12 cellular contexts compared by ENCODE assay signal in the genomic region with DNA sequence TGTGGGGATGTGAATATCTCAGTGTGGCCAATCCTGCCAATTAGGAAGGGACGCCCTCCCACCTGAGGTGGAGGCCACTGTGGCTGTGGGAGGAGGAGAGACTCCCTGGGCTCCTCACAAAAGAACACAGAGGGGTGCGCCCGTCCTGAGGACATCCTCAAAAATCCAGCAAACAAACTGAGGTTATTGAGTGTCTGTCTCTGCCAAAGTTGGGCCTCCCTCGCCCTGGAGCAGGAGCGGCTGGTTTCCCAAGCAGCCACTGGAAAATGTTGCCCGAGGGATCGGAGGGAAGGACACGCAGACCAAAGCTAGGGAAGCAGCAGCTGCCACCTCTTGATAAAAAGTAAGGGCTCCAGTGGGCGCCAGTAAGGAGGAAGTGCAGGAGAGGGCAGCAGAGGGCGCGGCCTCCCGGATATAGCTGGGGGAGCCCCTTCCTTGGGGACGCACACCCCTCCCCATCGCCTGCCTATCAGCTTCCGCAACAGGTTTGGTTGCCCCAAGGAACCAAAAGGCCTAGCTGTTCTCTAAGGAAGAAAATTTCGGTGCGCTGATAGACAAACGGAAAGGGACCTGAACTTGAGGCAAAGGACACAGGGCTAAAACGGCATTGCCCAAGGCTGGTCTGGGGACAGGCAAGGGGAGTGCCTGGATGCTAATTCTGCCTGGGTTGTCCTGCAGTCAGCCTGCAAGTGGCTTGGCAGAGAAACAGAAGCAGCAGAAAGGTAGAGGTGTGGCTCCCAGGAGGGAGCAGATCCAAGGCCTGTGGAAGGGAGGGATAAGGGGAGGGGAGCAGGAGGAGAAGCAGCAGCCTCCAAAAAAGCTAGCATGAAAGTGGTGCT. TPM values are rescaled to one million over a fixed set of nuclear protein-coding genes. Genes with fewer than 3 reads are reported as not detected.
A peak's percentile ranks its signal among the peaks of the same experiment; 100 is the strongest.
DNase-seq lines count a peak whose midpoint lies in the region; ATAC-seq, FAIRE-seq and TF ChIP-seq lines count a peak whose summit lies in the region.
"Had no signal": no experiment of that assay in that cellular context is flagged by ENCODE, and none has a peak within 500 bp of the region (broad histone marks: within the 10 kb centered on the region; RNA-seq: fewer than 3 reads in every experiment).

No MANE protein-coding gene starts in this region.

- H3K4me2 ChIP-seq in HepG2 (ENCODE audit: low read depth, low read length): no peak overlapping the region

- H3K9me3 ChIP-seq in HepG2 (ENCODE audit: low read length): no peaks in the 10 kb centered on the region
- H3K9me3 ChIP-seq in right lobe of liver: no peaks in the 10 kb centered on the region
- H3K9me3 ChIP-seq: Caco-2, thyroid gland had no signal

- H2AFZ ChIP-seq in HepG2 (ENCODE audit: low read length): no peak overlapping the region

- CTCF ChIA-PET in HepG2 (lab: Yijun Ruan, JAX; ENCODE audit: low intra/inter-chr PET ratio, low total read pairs): no interaction called here

- peak; percentile 41; the same call in 1 of the 3 replicates for ATAC-seq in HepG2
- ATAC-seq in right lobe of liver: no peak
- no peak for ATAC-seq in GM21447 (IDR thresholded peaks at IDR 0.05; ENCODE audit: unreplicated experiment)
- no peak for ATAC-seq in GM18867 (IDR thresholded peaks at IDR 0.05; ENCODE audit: unreplicated experiment)

- TF ChIP-seq POLR2A in HepG2 (IDR thresholded peaks at IDR 0.05; ENCODE audit: insufficient read depth in 1 of 2, low read depth in 2 of 2, low read length in 2 of 2) (no peak), right lobe of liver (IDR thresholded peaks at IDR 0.05) (no peak)

- TF ChIP-seq CTCF in HepG2 (CRISPR knock-in tag; IDR thresholded peaks at IDR 0.05): 0 out of 2 replicates have a peak, but pooled peaks have one; percentile 16
- TF ChIP-seq CTCF in right lobe of liver (IDR thresholded peaks at IDR 0.05): no peak
- peak in 1 of 2 experiments; percentile 53 for TF ChIP-seq CTCF in brain (conservative IDR thresholded peaks at IDR 0.05)
- TF ChIP-seq CTCF in type B pancreatic cell (conservative IDR thresholded peaks at IDR 0.05): peak; percentile 39

- H3K27ac ChIP-seq in HepG2 (ENCODE audit: extremely low read length, insufficient read depth, low read length) (no peak overlapping the region), right lobe of liver (no peak overlapping the region)
- H3K27ac ChIP-seq: cardiac muscle cell, thyroid gland had no signal

- 4% methylated on average over 18 of the region's 19 CpGs for WGBS in HepG2 (ENCODE audit: low lambda C conversion rate)
- WGBS in right lobe of liver (ENCODE audit: insufficient coverage, low coverage, low lambda C conversion rate, missing lambda C conversion rate): 4% methylated on average over 18 of the region's 19 CpGs

- intact Hi-C loops in HepG2 (cut with micrococcal nuclease; ENCODE audit: unreplicated experiment) (no loop called here), right lobe of liver (cut with DNase I) (no loop called here)

- H3K4me3 Mint-ChIP-seq in brain (peak overlapping the region; percentile 70 to 82 (median 79)), type B pancreatic cell (peak overlapping the region; percentile 57)

- TF ChIP-seq EP300 in HepG2 (IDR thresholded peaks at IDR 0.05; ENCODE audit: low read depth in 2 of 2, low read length in 2 of 2) (no peak), HepG2 (CRISPR knock-in tag; IDR thresholded peaks at IDR 0.05; ENCODE audit: borderline replicate concordance) (no peak)

- H4K20me1 ChIP-seq in HepG2 (ENCODE audit: insufficient read depth, low read length): peaks cover 4% of the 10 kb centered on the region; the same call in 1 of the 2 replicates

- H3K27me3 Mint-ChIP-seq in brain: peaks cover 62% of the 10 kb centered on the region
- H3K27me3 Mint-ChIP-seq in type B pancreatic cell: peaks cover 82% of the 10 kb centered on the region

- H3K27me3 ChIP-seq in HepG2 (ENCODE audit: control insufficient read depth in 1 of 2, insufficient read depth in 2 of 2, low read length in 2 of 2) (peaks cover 3 to 45% of the 10 kb centered on the region in 2 experiments), right lobe of liver (peaks cover 0 to 18% of the 10 kb centered on the region in 2 donors)

- in situ Hi-C loops in HepG2 (cut with HindIII; ENCODE audit: extremely low pct_ligation_motif_present, low pct_unique_long_range_greater_than_20kb): loop anchor here (25.0 kb wide), 1 partner anchor 324 kb away; no protein-coding TSS in a partner anchor

- TF ChIP-seq RAD21 in HepG2 (CRISPR knock-in tag; IDR thresholded peaks at IDR 0.05): no peak

- no peaks in the 10 kb centered on the region for H3K36me3 ChIP-seq in HepG2 (replicated peaks in 1 of 2; ENCODE audit: control insufficient read depth in 1 of 2, insufficient read depth in 2 of 2, low read length in 2 of 2)
- no peaks in the 10 kb centered on the region for H3K36me3 ChIP-seq in right lobe of liver
- H3K36me3 ChIP-seq: cardiac muscle cell, thyroid gland had no signal

- H3K4me3 ChIP-seq in HepG2 (replicated peaks in 1 of 3; ENCODE audit: insufficient read depth in 1 of 3, low read depth in 2 of 3, low read length in 3 of 3) (no peak overlapping the region), right lobe of liver (no peak overlapping the region)
- H3K4me3 ChIP-seq: cardiac muscle cell, thyroid gland had no signal

- no peak overlapping the region for H3K9ac ChIP-seq in HepG2 (ENCODE audit: insufficient read depth, low read depth, low read length)

- no peaks in the 10 kb centered on the region for H3K79me2 ChIP-seq in HepG2 (ENCODE audit: insufficient read depth, low read length)

- H3K36me3 Mint-ChIP-seq in brain (no peaks in the 10 kb centered on the region), type B pancreatic cell (no peaks in the 10 kb centered on the region)

- H3K27ac Mint-ChIP-seq in brain: peak overlapping the region; percentile 19 to 93 (median 85)
- peak overlapping the region; percentile 32 for H3K27ac Mint-ChIP-seq in type B pancreatic cell

- POLR2A ChIA-PET in HepG2 (lab: Yijun Ruan, JAX): no interaction called here

- BruUV-seq in HepG2 (replicated peaks; lab: Mats Ljungman, UMichigan): no TSS peak

- H3K4me1 Mint-ChIP-seq in brain: peaks cover 79% of the 10 kb centered on the region
- peaks cover 5% of the 10 kb centered on the region for H3K4me1 Mint-ChIP-seq in type B pancreatic cell (ENCODE audit: unreplicated experiment)

- H3K9me3 Mint-ChIP-seq in brain (peaks cover 0 to 9% (median 0%) of the 10 kb centered on the region in 5 experiments), type B pancreatic cell (no peaks in the 10 kb centered on the region)

- DNase-seq in HepG2 (ENCODE audit: low spot score): no peak
- no peak for DNase-seq in right lobe of liver
- DNase-seq in NCI-H345 treated with DMSO at 0.1 percent for 48 hours (lab: John Stamatoyannopoulos, UW; ENCODE audit: unreplicated experiment): peak; percentile 76
- DNase-seq in type B pancreatic cell (ENCODE audit: extremely low spot score, unreplicated experiment): no peak
- DNase-seq in NCI-H1105 (lab: John Stamatoyannopoulos, UW): no peak
- DNase-seq: Caco-2, thyroid gland had no signal

- no peak for FAIRE-seq in HepG2 (lab: Jason Lieb, UNC)
- FAIRE-seq: GM19239 had no signal

- H3K4me1 ChIP-seq in HepG2 (ENCODE audit: insufficient read depth, low read length): no peaks in the 10 kb centered on the region
- H3K4me1 ChIP-seq in right lobe of liver: no peaks in the 10 kb centered on the region
- H3K4me1 ChIP-seq: Caco-2, thyroid gland had no signal

TF ChIP-seq in HepG2, 621 proteins besides CTCF, POLR2A, EP300 and RAD21 (continues in another document):
- TF ChIP-seq BRD4 (CRISPR knock-in tag; IDR thresholded peaks at IDR 0.05): no peak
- TF ChIP-seq ZNF253 (CRISPR knock-in tag; IDR thresholded peaks at IDR 0.05; ENCODE audit: borderline replicate concordance): no peak
- TF ChIP-seq ATRX (CRISPR knock-in tag; IDR thresholded peaks at IDR 0.05; ENCODE audit: borderline replicate concordance): no peak
- no peak for TF ChIP-seq ZEB1 (IDR thresholded peaks at IDR 0.05; ENCODE audit: insufficient replicate concordance, low read depth)
- TF ChIP-seq, protein P1, sequence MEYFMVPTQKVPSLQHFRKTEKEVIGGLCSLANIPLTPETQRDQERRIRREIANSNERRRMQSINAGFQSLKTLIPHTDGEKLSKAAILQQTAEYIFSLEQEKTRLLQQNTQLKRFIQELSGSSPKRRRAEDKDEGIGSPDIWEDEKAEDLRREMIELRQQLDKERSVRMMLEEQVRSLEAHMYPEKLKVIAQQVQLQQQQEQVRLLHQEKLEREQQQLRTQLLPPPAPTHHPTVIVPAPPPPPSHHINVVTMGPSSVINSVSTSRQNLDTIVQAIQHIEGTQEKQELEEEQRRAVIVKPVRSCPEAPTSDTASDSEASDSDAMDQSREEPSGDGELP (IDR thresholded peaks at IDR 0.05; ENCODE audit: borderline replicate concordance, low read depth): no peak
- no peak for TF ChIP-seq TOPORS (CRISPR knock-in tag; IDR thresholded peaks at IDR 0.05)

RNA-seq across cellular contexts. Expression of a gene that starts 1.7 kb away (rescaled TPM):
- not detected in 2 replicates for total RNA-seq in HepG2 (2016; rRNA removed; fragmentation: Illumina TruSeq; extraction: Trizol)
- total RNA-seq in HepG2 (2016; cell fraction: cytosol; rRNA removed; fragmentation: Illumina TruSeq; extraction: Trizol; ENCODE audit: low read depth): not detected in 2 replicates
- not detected in 2 replicates for total RNA-seq in HepG2 (2016; cell fraction: insoluble cytoplasmic fraction; rRNA removed; fragmentation: Illumina TruSeq; extraction: Trizol)
- total RNA-seq in HepG2 (2016; cell fraction: membrane; rRNA removed; fragmentation: Illumina TruSeq; extraction: Trizol): not detected in 2 replicates
- not detected in 2 replicates for total RNA-seq in HepG2 (2016; cell fraction: nucleus; rRNA removed; fragmentation: Illumina TruSeq; extraction: Trizol)
- polyA plus RNA-seq in HepG2 (2011; rRNA removed): not detected in 2 replicates
- not detected in 2 replicates for polyA plus RNA-seq in HepG2 (2011; cell fraction: cytosol; rRNA removed)
- not detected in 2 replicates for polyA plus RNA-seq in HepG2 (2011; cell fraction: nucleus; rRNA removed)
- polyA plus RNA-seq in HepG2 (2012): not detected in 2 replicates
- polyA plus RNA-seq in HepG2 (2016; cell fraction: cytosol; fragmentation: Illumina TruSeq; extraction: Trizol; ENCODE audit: low read depth): not detected in 2 replicates
- not detected in 2 replicates for polyA plus RNA-seq in HepG2 (2016; cell fraction: insoluble cytoplasmic fraction; fragmentation: Illumina TruSeq; extraction: Trizol; ENCODE audit: low read depth)
- not detected in 2 replicates for polyA plus RNA-seq in HepG2 (2016; cell fraction: membrane; fragmentation: Illumina TruSeq; extraction: Trizol; ENCODE audit: low read depth)
- not detected in 2 replicates for polyA plus RNA-seq in HepG2 (2016; cell fraction: nucleus; fragmentation: Illumina TruSeq; extraction: Trizol; ENCODE audit: insufficient read depth, low read depth)
- not detected in 2 replicates for polyA minus RNA-seq in HepG2 (2011; rRNA and poly(A)+ RNA removed; ENCODE audit: low replicate concordance)
- polyA minus RNA-seq in HepG2 (2011; cell fraction: cytosol; rRNA and poly(A)+ RNA removed): not detected in 2 replicates
- not detected in 2 replicates for polyA minus RNA-seq in HepG2 (2011; cell fraction: nucleus; rRNA and poly(A)+ RNA removed)
- total RNA-seq in right lobe of liver: under 1 TPM in 1 of 6 experiments, not detected in 5; 0.07 TPM
- polyA plus RNA-seq in brain (ENCODE audit: insufficient read depth, low read depth, low replicate concordance): 3.3 TPM
- total RNA-seq in type B pancreatic cell (ENCODE audit: low replicate concordance): 1.4 and 2.3 TPM in 2 replicates
- total RNA-seq: Caco-2 had no signal
- polyA plus RNA-seq: cardiac muscle cell had no signal

Comparison
In these comparisons a context has a peak if more than half of its experiments do, and no peak if none do; other contexts are left out.
1. CTCF ChIP-seq: peak in HepG2 (single experiment) and type B pancreatic cell (single experiment); none in right lobe of liver (0 of 4).